In the genomic region with DNA sequence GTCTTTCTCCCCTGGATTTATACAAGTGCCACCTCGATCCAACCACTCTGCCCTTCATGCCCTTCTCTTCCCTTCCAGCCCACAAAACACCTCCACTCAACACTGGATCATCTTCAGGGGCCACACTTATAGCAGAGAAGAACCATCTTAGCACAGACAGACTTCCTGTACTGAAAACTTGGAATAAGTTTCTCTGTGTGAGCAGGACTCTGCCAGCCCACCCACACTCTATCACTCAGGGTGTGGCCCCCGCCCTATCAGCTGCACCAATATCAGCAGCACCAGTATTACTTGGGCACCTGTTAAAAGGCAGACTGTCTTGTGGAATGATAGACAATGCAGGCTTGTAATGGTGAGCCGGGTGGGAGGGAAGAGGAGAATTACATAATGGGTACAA, we compare ENCODE assay signal across 1 cellular context.
TF ChIP-seq lines count a peak whose summit lies in the region.

No MANE protein-coding gene starts in this region.

TF ChIP-seq in WTC11, 78 proteins besides CTCF, POLR2A, EP300 and RAD21 (continued from another document):
- TF ChIP-seq, protein P1, sequence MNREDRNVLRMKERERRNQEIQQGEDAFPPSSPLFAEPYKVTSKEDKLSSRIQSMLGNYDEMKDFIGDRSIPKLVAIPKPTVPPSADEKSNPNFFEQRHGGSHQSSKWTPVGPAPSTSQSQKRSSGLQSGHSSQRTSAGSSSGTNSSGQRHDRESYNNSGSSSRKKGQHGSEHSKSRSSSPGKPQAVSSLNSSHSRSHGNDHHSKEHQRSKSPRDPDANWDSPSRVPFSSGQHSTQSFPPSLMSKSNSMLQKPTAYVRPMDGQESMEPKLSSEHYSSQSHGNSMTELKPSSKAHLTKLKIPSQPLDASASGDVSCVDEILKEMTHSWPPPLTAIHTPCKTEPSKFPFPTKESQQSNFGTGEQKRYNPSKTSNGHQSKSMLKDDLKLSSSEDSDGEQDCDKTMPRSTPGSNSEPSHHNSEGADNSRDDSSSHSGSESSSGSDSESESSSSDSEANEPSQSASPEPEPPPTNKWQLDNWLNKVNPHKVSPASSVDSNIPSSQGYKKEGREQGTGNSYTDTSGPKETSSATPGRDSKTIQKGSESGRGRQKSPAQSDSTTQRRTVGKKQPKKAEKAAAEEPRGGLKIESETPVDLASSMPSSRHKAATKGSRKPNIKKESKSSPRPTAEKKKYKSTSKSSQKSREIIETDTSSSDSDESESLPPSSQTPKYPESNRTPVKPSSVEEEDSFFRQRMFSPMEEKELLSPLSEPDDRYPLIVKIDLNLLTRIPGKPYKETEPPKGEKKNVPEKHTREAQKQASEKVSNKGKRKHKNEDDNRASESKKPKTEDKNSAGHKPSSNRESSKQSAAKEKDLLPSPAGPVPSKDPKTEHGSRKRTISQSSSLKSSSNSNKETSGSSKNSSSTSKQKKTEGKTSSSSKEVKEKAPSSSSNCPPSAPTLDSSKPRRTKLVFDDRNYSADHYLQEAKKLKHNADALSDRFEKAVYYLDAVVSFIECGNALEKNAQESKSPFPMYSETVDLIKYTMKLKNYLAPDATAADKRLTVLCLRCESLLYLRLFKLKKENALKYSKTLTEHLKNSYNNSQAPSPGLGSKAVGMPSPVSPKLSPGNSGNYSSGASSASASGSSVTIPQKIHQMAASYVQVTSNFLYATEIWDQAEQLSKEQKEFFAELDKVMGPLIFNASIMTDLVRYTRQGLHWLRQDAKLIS (CRISPR knock-in tag; IDR thresholded peaks at IDR 0.05; ENCODE audit: borderline replicate concordance), result no peak
- TF ChIP-seq FOXP1 (CRISPR knock-in tag; IDR thresholded peaks at IDR 0.05; ENCODE audit: borderline replicate concordance) (no peak), GTF2I (CRISPR knock-in tag; conservative IDR thresholded peaks at IDR 0.05) (no peak), OVOL2 (CRISPR knock-in tag; IDR thresholded peaks at IDR 0.05; ENCODE audit: borderline replicate concordance) (no peak), SP1 (CRISPR knock-in tag; conservative IDR thresholded peaks at IDR 0.05) (no peak)
